9 cellular contexts compared by ENCODE assay signal in the genomic region with DNA sequence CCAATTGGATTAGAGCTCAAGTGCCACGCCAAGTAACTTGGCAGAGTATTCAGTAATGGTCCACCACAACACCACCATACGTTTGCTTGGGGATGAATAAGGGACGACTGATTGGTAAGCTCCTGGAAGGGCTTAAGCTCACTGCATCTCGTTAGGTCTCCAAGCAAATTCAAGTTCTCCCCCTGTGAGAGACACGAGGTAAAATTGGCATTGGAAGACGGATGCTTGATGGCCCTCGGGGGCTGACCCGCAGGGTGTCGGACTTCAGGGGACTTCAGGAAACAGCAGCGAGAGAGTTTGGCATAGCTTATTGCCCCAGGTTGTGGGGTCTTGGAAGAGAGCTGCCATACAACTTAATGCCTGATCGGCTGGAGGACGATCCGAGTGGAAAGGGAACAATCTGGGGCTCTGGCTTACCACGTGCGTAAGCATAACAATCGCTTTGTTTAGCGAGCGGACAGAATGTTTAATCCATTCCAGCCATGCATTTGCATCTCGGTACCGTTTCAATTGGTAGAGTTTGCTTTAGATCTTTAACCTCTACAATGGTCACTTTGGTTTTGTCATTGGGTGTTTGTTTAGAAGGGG. TPM values are rescaled to one million over a fixed set of nuclear protein-coding genes. Genes with fewer than 3 reads are reported as not detected.
DNase-seq lines count a peak whose midpoint lies in the region; TF ChIP-seq lines count a peak whose summit lies in the region.
"Had no signal": no experiment of that assay in that cellular context is flagged by ENCODE, and none has a peak within 500 bp of the region (broad histone marks: within the 10 kb centered on the region; RNA-seq: fewer than 3 reads in every experiment).

No MANE protein-coding gene starts in this region.

- no peak overlapping the region for H4K8ac ChIP-seq in mesendoderm (ENCODE audit: low read depth, low read length)

- H3K4me2 ChIP-seq in mesendoderm (ENCODE audit: low read length): peak overlapping the region; percentile 97

- no peak overlapping the region for H2AK5ac ChIP-seq in mesendoderm (ENCODE audit: low read length)

- H3K27me3 ChIP-seq in mesendoderm (ENCODE audit: insufficient read depth, low read length, poor library complexity): no peaks in the 10 kb centered on the region

- H3K27ac Mint-ChIP-seq in CD14-positive monocyte: peak overlapping the region in 4 of 7 donors; percentile 75 to 99 (median 98)
- H3K27ac Mint-ChIP-seq in activated naive CD8-positive, alpha-beta T cell: peak overlapping the region; percentile 99

- H3K9me3 Mint-ChIP-seq in CD14-positive monocyte: peaks cover 65 to 89% (median 81%) of the 10 kb centered on the region in 7 donors
- H3K9me3 Mint-ChIP-seq in activated naive CD8-positive, alpha-beta T cell (ENCODE audit: low read depth): peaks cover 21% of the 10 kb centered on the region

- H3K27ac ChIP-seq in mesendoderm (ENCODE audit: low read depth, low read length): no peak overlapping the region

- H3K4ac ChIP-seq in mesendoderm (ENCODE audit: low read depth, low read length): no peak overlapping the region

- no peak for DNase-seq in CD14-positive monocyte (ENCODE audit: low spot score)
- DNase-seq in HFF-Myc (ENCODE audit: extremely low read depth, low read depth): no peak
- peak; percentile 42 for DNase-seq in mesendoderm
- DNase-seq in NCI-H2107 (lab: John Stamatoyannopoulos, UW): no peak
- no peak for DNase-seq in D341Med (ENCODE audit: low spot score)
- no peak for DNase-seq in activated CD4-positive, CD25-positive, alpha-beta regulatory T cell treated with anti-CD3 and anti-CD28 coated beads, Interleukin-2, amount 50 U/mL, for 72 hours
- no peak for DNase-seq in SKM-1 (lab: John Stamatoyannopoulos, UW; ENCODE audit: unreplicated experiment)
- DNase-seq: left ventricle myocardium superior had no signal

- peaks cover 5% of the 10 kb centered on the region for H3K4me1 ChIP-seq in mesendoderm (ENCODE audit: control insufficient read depth, low read depth, low read length)

- peak overlapping the region; percentile 89 for H3K56ac ChIP-seq in mesendoderm (ENCODE audit: low read length)

- peaks cover 92% of the 10 kb centered on the region for H3K79me2 ChIP-seq in mesendoderm (ENCODE audit: control insufficient read depth, insufficient read depth, low read length)

- H4K5ac ChIP-seq in mesendoderm (ENCODE audit: low read length): no peak overlapping the region

- peaks cover 4% of the 10 kb centered on the region for H3K79me1 ChIP-seq in mesendoderm (ENCODE audit: low read length)

- WGBS in mesendoderm (ENCODE audit: extremely low coverage, insufficient coverage, low lambda C conversion rate): no CpG with 5 or more reads among the region's 20 CpGs

- H3K27me3 Mint-ChIP-seq in CD14-positive monocyte (ENCODE audit: low read depth in 3 of 3): peaks cover 0 to 5% (median 0%) of the 10 kb centered on the region in 3 donors
- H3K27me3 Mint-ChIP-seq in activated naive CD8-positive, alpha-beta T cell: no peaks in the 10 kb centered on the region

- TF ChIP-seq CTCF in CD14-positive monocyte (IDR thresholded peaks at IDR 0.05): no peak
- no peak for TF ChIP-seq CTCF in HFF-Myc (IDR thresholded peaks at IDR 0.05; ENCODE audit: low read depth, low read length, missing control alignments)

- H3K9ac ChIP-seq in mesendoderm (ENCODE audit: low read length): peak overlapping the region; percentile 78

- peaks cover 65% of the 10 kb centered on the region for H3K36me3 ChIP-seq in mesendoderm (ENCODE audit: control insufficient read depth, insufficient read depth, low read length)

- intact Hi-C loops in CD14-positive monocyte (cut with micrococcal nuclease): loop anchor here (5.0 kb wide), 1 partner anchor 40 kb away; no protein-coding TSS in a partner anchor

- peaks cover 81 to 89% of the 10 kb centered on the region in 2 donors for H3K36me3 Mint-ChIP-seq in CD14-positive monocyte
- peaks cover 88% of the 10 kb centered on the region for H3K36me3 Mint-ChIP-seq in activated naive CD8-positive, alpha-beta T cell

- peaks cover 32% of the 10 kb centered on the region for H3K4me1 Mint-ChIP-seq in CD14-positive monocyte
- H3K4me1 Mint-ChIP-seq in activated naive CD8-positive, alpha-beta T cell (ENCODE audit: low read depth): peaks cover 75% of the 10 kb centered on the region

- H3K4me3 ChIP-seq in HFF-Myc (replicated peaks; ENCODE audit: low read depth, low read length): peak overlapping the region; percentile 99
- H3K4me3 ChIP-seq in mesendoderm (ENCODE audit: low read length): peak overlapping the region; percentile 64

- H2BK120ac ChIP-seq in mesendoderm (ENCODE audit: low read depth, low read length): no peak overlapping the region

- H3K4me3 Mint-ChIP-seq in CD14-positive monocyte: no peak overlapping the region
- peak overlapping the region; percentile 98 for H3K4me3 Mint-ChIP-seq in activated naive CD8-positive, alpha-beta T cell

- no peak overlapping the region for H3K18ac ChIP-seq in mesendoderm (ENCODE audit: low read length)

- peak overlapping the region; percentile 68 for H3K23ac ChIP-seq in mesendoderm (ENCODE audit: low read length)

- no peak overlapping the region for H2BK5ac ChIP-seq in mesendoderm (ENCODE audit: low read length)

- no peak overlapping the region for H2BK15ac ChIP-seq in mesendoderm (replicated peaks; ENCODE audit: low read depth)

RNA-seq across cellular contexts. Expression of gene ZNFX1, which starts 4.8 kb away (rescaled TPM):
- 10 to 100 TPM; 11.4 to 23.2 TPM for polyA plus RNA-seq in CD14-positive monocyte
- polyA plus RNA-seq in mesendoderm (2013, experiment 1 of 2): 6.2 TPM
- 6.1 TPM for polyA plus RNA-seq in mesendoderm (2013, experiment 2 of 2)
